ENCODE assay signal across 15 cellular contexts in genomic region chr17:1785925-1786324, GRCh38. TPM values are rescaled to one million over a fixed set of nuclear protein-coding genes. Genes with fewer than 3 reads are reported as not detected.
DNase-seq lines count a peak whose midpoint lies in the region; ATAC-seq and TF ChIP-seq lines count a peak whose summit lies in the region.
"Had no signal": no experiment of that assay in that cellular context is flagged by ENCODE, and none has a peak within 500 bp of the region (broad histone marks: within the 10 kb centered on the region; RNA-seq: fewer than 3 reads in every experiment).

No MANE protein-coding gene starts in this region.

- no peak for TF ChIP-seq EP300 in tibial nerve (IDR thresholded peaks at IDR 0.05)

- 69 to 74% methylated on average over 4 of the region's 4 CpGs for WGBS in tibial nerve, 2 donors

- no peak for DNase-seq in activated CD8-positive, alpha-beta T cell treated with anti-CD3 and anti-CD28 coated beads, Interleukin-2, amount 10 ng/mL, durations not matched to agents 7 days and 5 days
- DNase-seq in activated CD8-positive, alpha-beta T cell treated with anti-CD3 and anti-CD28 coated beads for 36 hours = no peak
- DNase-seq in fibroblast of gingiva (ENCODE audit: low read depth) (peak; percentile 70), tibial nerve (ENCODE audit: low spot score in 2 of 2) (no peak), Caco-2 (no peak), RPMI8226 (no peak)
- DNase-seq: activated CD4-positive, alpha-beta T cell treated with anti-CD3 and anti-CD28 coated beads for 1 hour; NCI-H1105 treated with DMSO at 0.1 percent for 48 hours; NCI-H524 treated with DMSO at 0.1 percent for 48 hours; stimulated activated CD4-positive, alpha-beta T cell treated with anti-CD3 and anti-CD28 coated beads, Interleukin-2, amount 100 ng/mL, for 24 hours had no signal

- H3K9me3 ChIP-seq in muscle layer of duodenum (ENCODE audit: control insufficient read depth in 1 of 2, low read length in 2 of 2) = no peaks in the 10 kb centered on the region
- H3K9me3 ChIP-seq in tibial nerve = no peaks in the 10 kb centered on the region
- H3K9me3 ChIP-seq in Caco-2 = no peaks in the 10 kb centered on the region

- intact Hi-C loops in activated CD8-positive, alpha-beta T cell treated with anti-CD3 and anti-CD28 coated beads for 36 hours (cut with micrococcal nuclease) = no loop called here
- intact Hi-C loops in Caco-2 (cut with micrococcal nuclease; ENCODE audit: unreplicated experiment) = no loop called here

- H3K27me3 ChIP-seq in muscle layer of duodenum (ENCODE audit: low read depth, low read length) = no peaks in the 10 kb centered on the region
- H3K27me3 ChIP-seq in tibial nerve = no peaks in the 10 kb centered on the region
- H3K27me3 ChIP-seq in Caco-2 (replicated peaks; ENCODE audit: control insufficient read depth, insufficient read depth, low read length) = no peaks in the 10 kb centered on the region
- H3K27me3 ChIP-seq: cardiac muscle cell had no signal

- ATAC-seq in activated CD8-positive, alpha-beta T cell treated with anti-CD3 and anti-CD28 coated beads, Interleukin-2, amount 10 ng/mL, durations not matched to agents 7 days and 5 days = no peak
- ATAC-seq in activated CD8-positive, alpha-beta T cell treated with anti-CD3 and anti-CD28 coated beads for 36 hours = no peak
- no peak for ATAC-seq in HG02759 (IDR thresholded peaks at IDR 0.05; ENCODE audit: unreplicated experiment)
- ATAC-seq: activated T-helper 17 cell treated with anti-CD3 and anti-CD28 coated beads, Interleukin-2, amount 50 U/mL, for 72 hours had no signal

- no peak overlapping the region for H3K4me3 ChIP-seq in muscle layer of duodenum (ENCODE audit: low read depth in 1 of 2, low read length in 2 of 2)
- no peak overlapping the region for H3K4me3 ChIP-seq in tibial nerve
- no peak overlapping the region for H3K4me3 ChIP-seq in Caco-2 (ENCODE audit: low read depth, low read length)
- H3K4me3 ChIP-seq: cardiac muscle cell had no signal

- no peaks in the 10 kb centered on the region for H3K9me3 Mint-ChIP-seq in activated CD8-positive, alpha-beta T cell treated with anti-CD3 and anti-CD28 coated beads, Interleukin-2, amount 10 ng/mL, durations not matched to agents 7 days and 5 days (ENCODE audit: insufficient read depth)
- H3K9me3 Mint-ChIP-seq in activated CD8-positive, alpha-beta T cell treated with anti-CD3 and anti-CD28 coated beads for 36 hours = no peaks in the 10 kb centered on the region
- H3K9me3 Mint-ChIP-seq in Caco-2 (ENCODE audit: unreplicated experiment) = no peaks in the 10 kb centered on the region
- H3K9me3 Mint-ChIP-seq: activated T-helper 17 cell treated with anti-CD3 and anti-CD28 coated beads, Interleukin-2, amount 50 U/mL, for 72 hours; stimulated activated naive CD8-positive, alpha-beta T cell treated with anti-CD3 and anti-CD28 coated beads, Interleukin-15, Interleukin-2, amounts not matched to agents 100 ng/mL and 50 ng/mL, for 24 hours had no signal

- POLR2A ChIA-PET in activated CD8-positive, alpha-beta T cell treated with anti-CD3 and anti-CD28 coated beads, Interleukin-2, amount 10 ng/mL, durations not matched to agents 7 days and 5 days (lab: Charles Lee) = no interaction called here
- POLR2A ChIA-PET in activated CD8-positive, alpha-beta T cell treated with anti-CD3 and anti-CD28 coated beads for 36 hours (lab: Charles Lee) = interaction anchor here (0.5 to 1.2 kb wide), 2 partner anchors 12 to 64 kb away, joined by 3 read pairs; no protein-coding TSS in a partner anchor
- POLR2A ChIA-PET in Caco-2 (lab: Charles Lee) = interaction anchor here (0.6 to 0.7 kb wide), 2 partner anchors 15 to 72 kb away, joined by 3 to 6 read pairs; no protein-coding TSS in a partner anchor

- no peaks in the 10 kb centered on the region for H3K27me3 Mint-ChIP-seq in activated CD8-positive, alpha-beta T cell treated with anti-CD3 and anti-CD28 coated beads, Interleukin-2, amount 10 ng/mL, durations not matched to agents 7 days and 5 days (ENCODE audit: low read depth)
- no peaks in the 10 kb centered on the region for H3K27me3 Mint-ChIP-seq in activated CD8-positive, alpha-beta T cell treated with anti-CD3 and anti-CD28 coated beads for 36 hours
- H3K27me3 Mint-ChIP-seq in Caco-2 (ENCODE audit: insufficient read depth, unreplicated experiment) = no peaks in the 10 kb centered on the region
- H3K27me3 Mint-ChIP-seq: activated T-helper 17 cell treated with anti-CD3 and anti-CD28 coated beads, Interleukin-2, amount 50 U/mL, for 72 hours; stimulated activated naive CD8-positive, alpha-beta T cell treated with anti-CD3 and anti-CD28 coated beads, Interleukin-15, Interleukin-2, amounts not matched to agents 100 ng/mL and 50 ng/mL, for 24 hours had no signal

- BruUV-seq in Caco-2 (replicated peaks; lab: Mats Ljungman, UMichigan) = no TSS peak

- TF ChIP-seq CTCF in activated CD8-positive, alpha-beta T cell treated with anti-CD3 and anti-CD28 coated beads for 36 hours (IDR thresholded peaks at IDR 0.05) = no peak
- no peak for TF ChIP-seq CTCF in tibial nerve (IDR thresholded peaks at IDR 0.05)
- no peak for TF ChIP-seq CTCF in Caco-2 (IDR thresholded peaks at IDR 0.05; ENCODE audit: insufficient read depth in 1 of 2, low read depth in 1 of 2, low read length in 1 of 2, severe bottlenecking in 1 of 2, unreplicated experiment in 1 of 2)

- TF ChIP-seq POLR2A in tibial nerve (IDR thresholded peaks at IDR 0.05) = no peak

- H3K4me1 ChIP-seq in muscle layer of duodenum (ENCODE audit: control insufficient read depth in 1 of 2, insufficient read depth in 2 of 2, low read length in 2 of 2) (peaks cover 20 to 21% of the 10 kb centered on the region in 2 donors), tibial nerve (peaks cover 0 to 49% (median 29%) of the 10 kb centered on the region in 4 donors), Caco-2 (peaks cover 4% of the 10 kb centered on the region; the same call in 1 of the 2 replicates)

- H3K36me3 ChIP-seq in muscle layer of duodenum (ENCODE audit: control insufficient read depth in 1 of 2, insufficient read depth in 2 of 2, low read length in 2 of 2) = peaks cover 4 to 12% of the 10 kb centered on the region in 2 donors
- peaks cover 0 to 38% (median 3%) of the 10 kb centered on the region in 3 donors for H3K36me3 ChIP-seq in tibial nerve
- peaks cover 2% of the 10 kb centered on the region; the same call in 1 of the 2 replicates for H3K36me3 ChIP-seq in Caco-2 (ENCODE audit: control insufficient read depth, insufficient read depth, low read length)

- H3K36me3 Mint-ChIP-seq in activated CD8-positive, alpha-beta T cell treated with anti-CD3 and anti-CD28 coated beads, Interleukin-2, amount 10 ng/mL, durations not matched to agents 7 days and 5 days (ENCODE audit: low read depth) = peaks cover 50% of the 10 kb centered on the region
- peaks cover 34% of the 10 kb centered on the region for H3K36me3 Mint-ChIP-seq in activated CD8-positive, alpha-beta T cell treated with anti-CD3 and anti-CD28 coated beads for 36 hours (ENCODE audit: low read depth)
- H3K36me3 Mint-ChIP-seq in Caco-2 (ENCODE audit: insufficient read depth, unreplicated experiment) = peaks cover 52% of the 10 kb centered on the region

- CTCF ChIA-PET in activated CD8-positive, alpha-beta T cell treated with anti-CD3 and anti-CD28 coated beads, Interleukin-2, amount 10 ng/mL, durations not matched to agents 7 days and 5 days (lab: Charles Lee) = no interaction called here
- CTCF ChIA-PET in activated CD8-positive, alpha-beta T cell treated with anti-CD3 and anti-CD28 coated beads for 36 hours (lab: Charles Lee) = interaction anchor here (0.8 kb wide), 1 partner anchor 96 kb away, joined by 3 read pairs; no protein-coding TSS in a partner anchor
- CTCF ChIA-PET in Caco-2 (lab: Charles Lee) = interaction anchor here (0.6 kb wide), 1 partner anchor 24 kb away, joined by 3 read pairs; no protein-coding TSS in a partner anchor

- H3K27ac Mint-ChIP-seq in activated CD8-positive, alpha-beta T cell treated with anti-CD3 and anti-CD28 coated beads, Interleukin-2, amount 10 ng/mL, durations not matched to agents 7 days and 5 days = peak overlapping the region; percentile 53
- no peak overlapping the region for H3K27ac Mint-ChIP-seq in activated CD8-positive, alpha-beta T cell treated with anti-CD3 and anti-CD28 coated beads for 36 hours
- no peak overlapping the region for H3K27ac Mint-ChIP-seq in Caco-2 (ENCODE audit: unreplicated experiment)
- H3K27ac Mint-ChIP-seq: activated T-helper 17 cell treated with anti-CD3 and anti-CD28 coated beads, Interleukin-2, amount 50 U/mL, for 72 hours; stimulated activated naive CD8-positive, alpha-beta T cell treated with anti-CD3 and anti-CD28 coated beads, Interleukin-15, Interleukin-2, amounts not matched to agents 100 ng/mL and 50 ng/mL, for 24 hours had no signal

- H3K4me1 Mint-ChIP-seq in activated CD8-positive, alpha-beta T cell treated with anti-CD3 and anti-CD28 coated beads, Interleukin-2, amount 10 ng/mL, durations not matched to agents 7 days and 5 days (ENCODE audit: low read depth) = peaks cover 12% of the 10 kb centered on the region
- H3K4me1 Mint-ChIP-seq in activated CD8-positive, alpha-beta T cell treated with anti-CD3 and anti-CD28 coated beads for 36 hours (ENCODE audit: low read depth) = no peaks in the 10 kb centered on the region
- H3K4me1 Mint-ChIP-seq in Caco-2 (ENCODE audit: low read depth, unreplicated experiment) = no peaks in the 10 kb centered on the region
- H3K4me1 Mint-ChIP-seq: activated T-helper 17 cell treated with anti-CD3 and anti-CD28 coated beads, Interleukin-2, amount 50 U/mL, for 72 hours had no signal

- peak overlapping the region; percentile 86 for H3K27ac ChIP-seq in muscle layer of duodenum (ENCODE audit: low read length)
- H3K27ac ChIP-seq in tibial nerve = peak overlapping the region in 3 of 4 donors; percentile 71 to 92 (median 85)
- H3K27ac ChIP-seq: cardiac muscle cell had no signal

- H3K4me3 Mint-ChIP-seq in activated CD8-positive, alpha-beta T cell treated with anti-CD3 and anti-CD28 coated beads, Interleukin-2, amount 10 ng/mL, durations not matched to agents 7 days and 5 days = no peak overlapping the region
- H3K4me3 Mint-ChIP-seq in activated CD8-positive, alpha-beta T cell treated with anti-CD3 and anti-CD28 coated beads for 36 hours = no peak overlapping the region
- no peak overlapping the region for H3K4me3 Mint-ChIP-seq in Caco-2 (ENCODE audit: unreplicated experiment)
- H3K4me3 Mint-ChIP-seq: activated T-helper 17 cell treated with anti-CD3 and anti-CD28 coated beads, Interleukin-2, amount 50 U/mL, for 72 hours; stimulated activated naive CD8-positive, alpha-beta T cell treated with anti-CD3 and anti-CD28 coated beads, Interleukin-15, Interleukin-2, amounts not matched to agents 100 ng/mL and 50 ng/mL, for 24 hours had no signal

RNA-seq across cellular contexts. Expression of gene SERPINF1, which starts 24.1 kb away (rescaled TPM):
- 1 to 10 TPM; 3.9 to 6.0 TPM for total RNA-seq in activated CD8-positive, alpha-beta T cell treated with anti-CD3 and anti-CD28 coated beads, Interleukin-2, amount 10 ng/mL, durations not matched to agents 7 days and 5 days
- 1 to 10 TPM; 6.8 to 6.9 TPM for total RNA-seq in activated CD8-positive, alpha-beta T cell treated with anti-CD3 and anti-CD28 coated beads for 36 hours
- total RNA-seq in tibial nerve = 1,000 to 10,000 TPM in 1 of 4 donors, 100 to 1,000 TPM in 3; 720 to 2,221 (median 908) TPM
- total RNA-seq in Caco-2 (2022) = 36.3 and 38.4 TPM in 2 replicates
- total RNA-seq: activated T-helper 17 cell treated with anti-CD3 and anti-CD28 coated beads, Interleukin-2, amount 50 U/mL, for 72 hours had no signal

RNA-seq across cellular contexts. Expression of gene SERPINF2, which starts 43.3 kb away (rescaled TPM):
- under 1 TPM; 0.16 to 0.31 TPM for total RNA-seq in activated CD8-positive, alpha-beta T cell treated with anti-CD3 and anti-CD28 coated beads, Interleukin-2, amount 10 ng/mL, durations not matched to agents 7 days and 5 days
- total RNA-seq in activated CD8-positive, alpha-beta T cell treated with anti-CD3 and anti-CD28 coated beads for 36 hours = under 1 TPM; 0.11 to 0.18 TPM
- total RNA-seq in tibial nerve (10 to 100 TPM in 2 of 4 donors, 1 to 10 TPM in 2; 6.1 to 21.3 (median 11.4) TPM), Caco-2 (2022) (59.9 and 63.8 TPM in 2 replicates)

RNA-seq across cellular contexts. Expression of gene SMYD4, which starts 43.8 kb away (rescaled TPM):
- total RNA-seq in activated CD8-positive, alpha-beta T cell treated with anti-CD3 and anti-CD28 coated beads, Interleukin-2, amount 10 ng/mL, durations not matched to agents 7 days and 5 days = 10 to 100 TPM; 40.3 to 41.7 TPM
- 10 to 100 TPM; 22.2 to 22.7 TPM for total RNA-seq in activated CD8-positive, alpha-beta T cell treated with anti-CD3 and anti-CD28 coated beads for 36 hours
- total RNA-seq in tibial nerve (10 to 100 TPM; 15.1 to 19.9 (median 17.5) TPM), Caco-2 (2022) (26.2 and 32.1 TPM in 2 replicates)

RNA-seq across cellular contexts. Expression of gene RPA1, which starts 43.9 kb away (rescaled TPM):
- total RNA-seq in activated CD8-positive, alpha-beta T cell treated with anti-CD3 and anti-CD28 coated beads, Interleukin-2, amount 10 ng/mL, durations not matched to agents 7 days and 5 days = 100 to 1,000 TPM; 314 to 325 TPM
- total RNA-seq in activated CD8-positive, alpha-beta T cell treated with anti-CD3 and anti-CD28 coated beads for 36 hours = 100 to 1,000 TPM; 189 to 197 TPM
- total RNA-seq in tibial nerve (10 to 100 TPM; 18.0 to 31.0 (median 26.7) TPM), Caco-2 (2022) (147 and 167 TPM in 2 replicates)

Comparison
In these comparisons a context has a peak if more than half of its experiments do, and no peak if none do; other contexts are left out.
1. RNA of gene SERPINF1, which starts 24.1 kb away (total RNA-seq): 720 to 2,221 TPM in tibial nerve; 36.3 to 38.4 TPM in Caco-2, 6.8 to 6.9 TPM in activated CD8-positive, alpha-beta T cell treated with anti-CD3 and anti-CD28 coated beads for 36 hours and 3.9 to 6.0 TPM in activated CD8-positive, alpha-beta T cell treated with anti-CD3 and anti-CD28 coated beads, Interleukin-2, amount 10 ng/mL, durations not matched to agents 7 days and 5 days; every median in the first group is over 10 times any median in the second.
2. RNA of gene SERPINF2, which starts 43.3 kb away (total RNA-seq): 59.9 to 63.8 TPM in Caco-2 and 6.1 to 21.3 TPM in tibial nerve; 0.16 to 0.31 TPM in activated CD8-positive, alpha-beta T cell treated with anti-CD3 and anti-CD28 coated beads, Interleukin-2, amount 10 ng/mL, durations not matched to agents 7 days and 5 days and 0.11 to 0.18 TPM in activated CD8-positive, alpha-beta T cell treated with anti-CD3 and anti-CD28 coated beads for 36 hours; every median in the first group is over 4 times any median in the second.